Comparison of ENCODE assay signal across 1 cellular context in genomic region chr2:37905033-37905432, GRCh38.
TF ChIP-seq lines count a peak whose summit lies in the region.

No MANE protein-coding gene starts in this region.

TF ChIP-seq in IMR-90, 13 proteins besides CTCF, POLR2A, EP300 and RAD21 (continued from another document):
- TF ChIP-seq USF2 (IDR thresholded peaks at IDR 0.05; ENCODE audit: low read depth, low read length): no peak
- no peak for TF ChIP-seq CEBPB (IDR thresholded peaks at IDR 0.05; ENCODE audit: low read depth, low read length)
- no peak for TF ChIP-seq FOS (IDR thresholded peaks at IDR 0.05; ENCODE audit: low read depth, low read length)
- no peak for TF ChIP-seq CHD1 (IDR thresholded peaks at IDR 0.05; ENCODE audit: low read depth, low read length)
TF ChIP-seq in IMR-90: peak in this region for 0.
